In the genomic region with DNA sequence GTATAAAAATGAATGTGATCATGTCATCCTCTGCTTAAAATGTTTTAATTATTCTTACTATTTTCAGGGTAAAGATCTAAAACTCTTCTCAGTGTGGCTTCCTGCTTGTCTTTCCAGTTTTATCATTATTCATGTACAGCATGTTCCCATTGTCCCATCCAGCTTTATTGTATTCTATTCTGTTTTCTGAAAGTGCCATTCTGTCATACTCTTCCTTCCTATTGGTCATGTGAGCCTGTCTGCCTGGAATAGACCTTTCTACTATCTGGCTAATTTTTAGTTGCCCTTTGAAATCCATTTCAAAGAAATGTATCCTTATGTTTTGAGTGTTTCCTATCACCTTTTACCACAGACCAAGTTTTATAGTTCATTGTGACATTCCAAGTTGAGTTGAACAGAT, we compare ENCODE assay signal across 16 cellular contexts. TPM values are rescaled to one million over a fixed set of nuclear protein-coding genes. Genes with fewer than 3 reads are reported as not detected.
DNase-seq lines count a peak whose midpoint lies in the region; ATAC-seq and TF ChIP-seq lines count a peak whose summit lies in the region.
"Had no signal": no experiment of that assay in that cellular context is flagged by ENCODE, and none has a peak within 500 bp of the region (broad histone marks: within the 10 kb centered on the region; RNA-seq: fewer than 3 reads in every experiment).

No MANE protein-coding gene starts in this region.

- no peaks in the 10 kb centered on the region for H3K9me2 ChIP-seq in GM23338 (ENCODE audit: insufficient read depth)

- no peaks in the 10 kb centered on the region for H3K36me3 ChIP-seq in GM23338 (ENCODE audit: insufficient read depth)
- H3K36me3 ChIP-seq: HAP-1 had no signal

- DNase-seq in GM23338 (ENCODE audit: low spot score): no peak
- peak; percentile 69 for DNase-seq in globus pallidus (ENCODE audit: low spot score)
- DNase-seq in pons (ENCODE audit: low spot score): peak; percentile 76
- no peak for DNase-seq in T-helper 2 cell
- DNase-seq in NCI-H2029 treated with DMSO at 0.1 percent for 48 hours (lab: John Stamatoyannopoulos, UW): no peak
- DNase-seq in NCI-H1436 (lab: John Stamatoyannopoulos, UW): no peak
- DNase-seq: AML-193; CD4-positive, CD25-positive, alpha-beta regulatory T cell; NCI-H1092; NCI-H1694; NCI-H446; PC-3 had no signal

- no peaks in the 10 kb centered on the region for H4K20me1 ChIP-seq in GM23338 (replicated peaks; ENCODE audit: insufficient read depth)

- H3K4me1 Mint-ChIP-seq in GM23338: peaks cover 39% of the 10 kb centered on the region
- peaks cover 28% of the 10 kb centered on the region for H3K4me1 Mint-ChIP-seq in brain

- no peak overlapping the region for H3K4me3 ChIP-seq in GM23338
- H3K4me3 ChIP-seq: HAP-1 had no signal

- H3K36me3 Mint-ChIP-seq in GM23338 (ENCODE audit: low read depth) (peaks cover 18% of the 10 kb centered on the region; the same call in 2 of the 3 replicates), brain (peaks cover 49% of the 10 kb centered on the region)

- peaks cover 61% of the 10 kb centered on the region for H3K79me2 ChIP-seq in GM23338 (replicated peaks; ENCODE audit: insufficient read depth)

- ATAC-seq in GM23338 (no peak), HG02623 (IDR thresholded peaks at IDR 0.05; ENCODE audit: unreplicated experiment) (no peak)
- ATAC-seq: PC-3 had no signal

- H3K27me3 Mint-ChIP-seq in GM23338 (ENCODE audit: insufficient read depth, low read depth, poor library complexity) (peaks cover 3% of the 10 kb centered on the region), brain (no peaks in the 10 kb centered on the region)
- H3K27me3 Mint-ChIP-seq: CD4-positive, CD25-positive, alpha-beta regulatory T cell had no signal

- H3K4me1 ChIP-seq in GM23338 (ENCODE audit: insufficient read depth): peaks cover 44% of the 10 kb centered on the region

- no peaks in the 10 kb centered on the region for H3F3A ChIP-seq in GM23338 (replicated peaks; ENCODE audit: low read depth)

- H3K27ac ChIP-seq in GM23338 (ENCODE audit: low read depth): no peak overlapping the region
- H3K27ac ChIP-seq: KMS-11 had no signal

- no peak for TF ChIP-seq CTCF in GM23338 (conservative IDR thresholded peaks at IDR 0.05; ENCODE audit: low read depth in 2 of 2)
- no peak for TF ChIP-seq CTCF in brain (conservative IDR thresholded peaks at IDR 0.05)

- no peaks in the 10 kb centered on the region for H3K27me3 ChIP-seq in GM23338 (ENCODE audit: insufficient read depth)

- peak overlapping the region; percentile 2; the same call in 1 of the 2 replicates for H3K27ac Mint-ChIP-seq in GM23338
- H3K27ac Mint-ChIP-seq in brain: peak overlapping the region in 3 of 5 experiments; percentile 9 to 75 (median 24)
- H3K27ac Mint-ChIP-seq: CD4-positive, CD25-positive, alpha-beta regulatory T cell had no signal

- 0 out of 2 replicates have a peak overlapping the region, but pooled peaks have one; percentile 52 for H3K4me2 ChIP-seq in GM23338
- H3K4me2 ChIP-seq: KMS-11 had no signal

- H3K9me3 Mint-ChIP-seq in GM23338: no peaks in the 10 kb centered on the region
- peaks cover 2 to 9% (median 4%) of the 10 kb centered on the region in 5 experiments for H3K9me3 Mint-ChIP-seq in brain

- H3K4me3 Mint-ChIP-seq in GM23338 (no peak overlapping the region), brain (no peak overlapping the region)
- H3K4me3 Mint-ChIP-seq: CD4-positive, CD25-positive, alpha-beta regulatory T cell had no signal

- no peak overlapping the region for H2AFZ ChIP-seq in GM23338

TF ChIP-seq in GM23338, 12 proteins besides CTCF, POLR2A, EP300 and RAD21 (continues in another document):
- no peak for TF ChIP-seq JUNB (IDR thresholded peaks at IDR 0.05; ENCODE audit: unreplicated experiment)
- TF ChIP-seq, protein P1, sequence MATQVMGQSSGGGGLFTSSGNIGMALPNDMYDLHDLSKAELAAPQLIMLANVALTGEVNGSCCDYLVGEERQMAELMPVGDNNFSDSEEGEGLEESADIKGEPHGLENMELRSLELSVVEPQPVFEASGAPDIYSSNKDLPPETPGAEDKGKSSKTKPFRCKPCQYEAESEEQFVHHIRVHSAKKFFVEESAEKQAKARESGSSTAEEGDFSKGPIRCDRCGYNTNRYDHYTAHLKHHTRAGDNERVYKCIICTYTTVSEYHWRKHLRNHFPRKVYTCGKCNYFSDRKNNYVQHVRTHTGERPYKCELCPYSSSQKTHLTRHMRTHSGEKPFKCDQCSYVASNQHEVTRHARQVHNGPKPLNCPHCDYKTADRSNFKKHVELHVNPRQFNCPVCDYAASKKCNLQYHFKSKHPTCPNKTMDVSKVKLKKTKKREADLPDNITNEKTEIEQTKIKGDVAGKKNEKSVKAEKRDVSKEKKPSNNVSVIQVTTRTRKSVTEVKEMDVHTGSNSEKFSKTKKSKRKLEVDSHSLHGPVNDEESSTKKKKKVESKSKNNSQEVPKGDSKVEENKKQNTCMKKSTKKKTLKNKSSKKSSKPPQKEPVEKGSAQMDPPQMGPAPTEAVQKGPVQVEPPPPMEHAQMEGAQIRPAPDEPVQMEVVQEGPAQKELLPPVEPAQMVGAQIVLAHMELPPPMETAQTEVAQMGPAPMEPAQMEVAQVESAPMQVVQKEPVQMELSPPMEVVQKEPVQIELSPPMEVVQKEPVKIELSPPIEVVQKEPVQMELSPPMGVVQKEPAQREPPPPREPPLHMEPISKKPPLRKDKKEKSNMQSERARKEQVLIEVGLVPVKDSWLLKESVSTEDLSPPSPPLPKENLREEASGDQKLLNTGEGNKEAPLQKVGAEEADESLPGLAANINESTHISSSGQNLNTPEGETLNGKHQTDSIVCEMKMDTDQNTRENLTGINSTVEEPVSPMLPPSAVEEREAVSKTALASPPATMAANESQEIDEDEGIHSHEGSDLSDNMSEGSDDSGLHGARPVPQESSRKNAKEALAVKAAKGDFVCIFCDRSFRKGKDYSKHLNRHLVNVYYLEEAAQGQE (IDR thresholded peaks at IDR 0.05; ENCODE audit: unreplicated experiment): no peak
- no peak for TF ChIP-seq STAT1 (IDR thresholded peaks at IDR 0.05; ENCODE audit: unreplicated experiment)
- TF ChIP-seq NANOG (IDR thresholded peaks at IDR 0.05; ENCODE audit: borderline replicate concordance): no peak
- TF ChIP-seq, protein P2, sequence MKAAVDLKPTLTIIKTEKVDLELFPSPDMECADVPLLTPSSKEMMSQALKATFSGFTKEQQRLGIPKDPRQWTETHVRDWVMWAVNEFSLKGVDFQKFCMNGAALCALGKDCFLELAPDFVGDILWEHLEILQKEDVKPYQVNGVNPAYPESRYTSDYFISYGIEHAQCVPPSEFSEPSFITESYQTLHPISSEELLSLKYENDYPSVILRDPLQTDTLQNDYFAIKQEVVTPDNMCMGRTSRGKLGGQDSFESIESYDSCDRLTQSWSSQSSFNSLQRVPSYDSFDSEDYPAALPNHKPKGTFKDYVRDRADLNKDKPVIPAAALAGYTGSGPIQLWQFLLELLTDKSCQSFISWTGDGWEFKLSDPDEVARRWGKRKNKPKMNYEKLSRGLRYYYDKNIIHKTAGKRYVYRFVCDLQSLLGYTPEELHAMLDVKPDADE (IDR thresholded peaks at IDR 0.05): no peak
- no peak for TF ChIP-seq ZNF114 (CRISPR knock-in tag; IDR thresholded peaks at IDR 0.05)
- no peak for TF ChIP-seq CREB1 (CRISPR knock-in tag; IDR thresholded peaks at IDR 0.05; ENCODE audit: low read depth)
- TF ChIP-seq ZNF331 (CRISPR knock-in tag; IDR thresholded peaks at IDR 0.05; ENCODE audit: low read depth): no peak
- TF ChIP-seq EZH2 (IDR thresholded peaks at IDR 0.05; ENCODE audit: low read depth, unreplicated experiment): no peak
- no peak for TF ChIP-seq EZH2phosphoT487 (IDR thresholded peaks at IDR 0.05; ENCODE audit: unreplicated experiment)
- TF ChIP-seq POLR2AphosphoS5 (IDR thresholded peaks at IDR 0.05; ENCODE audit: low read depth): no peak

RNA-seq across cellular contexts. Expression of a gene that starts 34.9 kb away (rescaled TPM):
- 22.0 and 26.7 TPM in 2 replicates for total RNA-seq in GM23338 (2014; rRNA removed; shearing (Covaris generic))
- polyA plus RNA-seq in GM23338 (2016; fragmentation: Nextera tagmentation; extraction: Ambion mirVana) (9.0 and 9.1 TPM in 2 replicates), brain (ENCODE audit: insufficient read depth, low read depth, low replicate concordance) (10.3 TPM)

Comparison
In these comparisons a context has a peak if more than half of its experiments do, and no peak if none do; other contexts are left out.
1. DNase-seq: peak in globus pallidus (single experiment) and pons (single experiment); none in GM23338 (single experiment), T-helper 2 cell (0 of 5), NCI-H2029 treated with DMSO at 0.1 percent for 48 hours (single experiment) and NCI-H1436 (single experiment).